9 cellular contexts compared by ENCODE assay signal in the genomic region with DNA sequence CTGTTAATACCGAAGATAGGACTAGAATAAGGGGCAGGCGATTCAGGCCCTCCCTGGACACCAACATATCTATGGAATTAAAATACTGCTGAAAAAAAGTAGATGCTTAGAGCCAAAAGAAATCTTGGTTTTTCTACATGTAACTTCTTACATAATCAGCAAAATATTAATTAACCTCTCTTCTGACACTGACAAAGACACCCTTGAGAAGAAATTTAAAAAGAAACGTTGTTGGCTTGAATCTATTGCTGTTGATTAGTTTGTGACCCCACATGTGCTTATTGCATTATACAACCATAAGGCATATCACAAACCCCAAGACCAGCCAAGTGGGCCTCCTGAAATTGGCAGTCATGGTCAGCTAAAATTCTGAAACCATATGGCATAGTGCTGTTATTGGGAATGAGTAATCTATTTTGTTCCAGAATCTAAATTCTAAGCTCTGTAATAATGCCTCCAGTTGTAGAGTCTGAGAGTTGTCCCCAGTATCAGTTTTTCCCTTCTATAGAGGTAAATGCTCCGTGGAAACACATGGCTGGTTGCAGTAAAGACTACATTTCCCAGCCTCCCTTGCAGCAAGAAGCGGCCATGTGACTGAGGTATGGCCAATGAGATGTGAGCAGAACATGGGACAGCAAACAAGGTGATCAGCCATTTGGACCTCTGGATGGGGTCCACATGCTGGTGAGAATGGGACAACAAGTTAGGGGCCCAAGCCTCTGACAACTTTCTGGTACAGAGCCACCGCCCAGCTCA. TPM values are rescaled to one million over a fixed set of nuclear protein-coding genes. Genes with fewer than 3 reads are reported as not detected.
DNase-seq lines count a peak whose midpoint lies in the region; ATAC-seq and TF ChIP-seq lines count a peak whose summit lies in the region.
"Had no signal": no experiment of that assay in that cellular context is flagged by ENCODE, and none has a peak within 500 bp of the region (broad histone marks: within the 10 kb centered on the region; RNA-seq: fewer than 3 reads in every experiment).

No MANE protein-coding gene starts in this region.

- in situ Hi-C loops in GM13977 (cut with MboI; ENCODE audit: low pct_unique_long_range_greater_than_20kb, low sequenced_read_pairs, unreplicated experiment) = no loop called here

- TF ChIP-seq POLR2A in Peyer's patch (IDR thresholded peaks at IDR 0.05) = no peak

- H3K27me3 ChIP-seq in A673 (replicated peaks; ENCODE audit: insufficient read depth, low read depth, low read length, poor library complexity) (no peaks in the 10 kb centered on the region), GM23338 (ENCODE audit: insufficient read depth) (no peaks in the 10 kb centered on the region), Peyer's patch (no peaks in the 10 kb centered on the region), neural progenitor cell (no peaks in the 10 kb centered on the region)
- H3K27me3 ChIP-seq: ovary had no signal

- H3K9me2 ChIP-seq in GM23338 (ENCODE audit: insufficient read depth) = 0 out of 2 replicates have a peak, but pooled peaks cover 9% of the 10 kb centered on the region

- no peaks in the 10 kb centered on the region for H4K20me1 ChIP-seq in GM23338 (replicated peaks; ENCODE audit: insufficient read depth)
- no peaks in the 10 kb centered on the region for H4K20me1 ChIP-seq in neural progenitor cell (ENCODE audit: low read depth)

- H3K9me3 Mint-ChIP-seq in GM23338 (peaks cover 2% of the 10 kb centered on the region; the same call in 1 of the 3 replicates), neural progenitor cell (peaks cover 2% of the 10 kb centered on the region)
- no peaks in the 10 kb centered on the region for H3K9me3 Mint-ChIP-seq in central memory CD8-positive, alpha-beta T cell

- H3K4me3 ChIP-seq in A673 (ENCODE audit: low read depth, low read length, poor library complexity, severe bottlenecking) (no peak overlapping the region), GM23338 (no peak overlapping the region), Peyer's patch (no peak overlapping the region), neural progenitor cell (no peak overlapping the region)
- H3K4me3 ChIP-seq: ovary had no signal

- H3K27ac Mint-ChIP-seq in GM23338 (no peak overlapping the region), neural progenitor cell (no peak overlapping the region)
- H3K27ac Mint-ChIP-seq in central memory CD8-positive, alpha-beta T cell (ENCODE audit: low read depth) = no peak overlapping the region

- H3K9me3 ChIP-seq in A673 (ENCODE audit: low read depth, low read length, poor library complexity, severe bottlenecking) (no peaks in the 10 kb centered on the region), Peyer's patch (no peaks in the 10 kb centered on the region), neural progenitor cell (ENCODE audit: low read depth) (no peaks in the 10 kb centered on the region)
- H3K9me3 ChIP-seq: ovary had no signal

- DNase-seq in A673 (ENCODE audit: low spot score) (peak; percentile 71), GM23338 (ENCODE audit: low spot score) (peak; percentile 69), Peyer's patch (peak in 2 of 3 donors; percentile 31 to 60), neural progenitor cell (ENCODE audit: low spot score) (peak; percentile 31), GM13977 (ENCODE audit: low spot score) (no peak)
- no peak for DNase-seq in central memory CD8-positive, alpha-beta T cell (ENCODE audit: low spot score in 2 of 2)

- H3K4me2 ChIP-seq in GM23338 (no peak overlapping the region), neural progenitor cell (no peak overlapping the region)

- intact Hi-C loops in A673 (cut with micrococcal nuclease; ENCODE audit: unreplicated experiment) = no loop called here

- peaks cover 2% of the 10 kb centered on the region for H3K27me3 Mint-ChIP-seq in GM23338 (ENCODE audit: insufficient read depth, low read depth, poor library complexity)
- peaks cover 2% of the 10 kb centered on the region for H3K27me3 Mint-ChIP-seq in central memory CD8-positive, alpha-beta T cell
- peaks cover 10% of the 10 kb centered on the region for H3K27me3 Mint-ChIP-seq in neural progenitor cell (ENCODE audit: insufficient read depth, low read depth)

- ATAC-seq in GM23338 (peak; percentile 75), GM19023 (IDR thresholded peaks at IDR 0.05; ENCODE audit: unreplicated experiment) (no peak), HG02588 (IDR thresholded peaks at IDR 0.05; ENCODE audit: unreplicated experiment) (no peak)
- peak; percentile 28 for ATAC-seq in central memory CD8-positive, alpha-beta T cell (replicated peaks; ENCODE audit: extremely low read depth, poor library complexity, severe bottlenecking)

- H3K27ac ChIP-seq in A673 (ENCODE audit: low read depth, low read length, poor library complexity, severe bottlenecking) (no peak overlapping the region), GM23338 (ENCODE audit: low read depth) (no peak overlapping the region), Peyer's patch (no peak overlapping the region), neural progenitor cell (no peak overlapping the region)
- H3K27ac ChIP-seq: ovary had no signal

- POLR2A ChIA-PET in A673 (lab: Charles Lee; ENCODE audit: low non-redundant PET) = no interaction called here

- TF ChIP-seq CTCF in A673 (conservative IDR thresholded peaks at IDR 0.05; ENCODE audit: low read depth, low read length) (no peak), GM23338 (conservative IDR thresholded peaks at IDR 0.05; ENCODE audit: low read depth in 2 of 2) (no peak), Peyer's patch (IDR thresholded peaks at IDR 0.05) (no peak), neural progenitor cell (IDR thresholded peaks at IDR 0.05) (no peak), GM13977 (IDR thresholded peaks at IDR 0.05; ENCODE audit: extremely low read depth, insufficient read depth, missing control alignments) (no peak)

- CTCF ChIA-PET in A673 (lab: Charles Lee) = no interaction called here

- no peak overlapping the region for H3K4me3 Mint-ChIP-seq in GM23338
- no peak overlapping the region for H3K4me3 Mint-ChIP-seq in central memory CD8-positive, alpha-beta T cell
- H3K4me3 Mint-ChIP-seq in neural progenitor cell = no peak overlapping the region

- H3K36me3 Mint-ChIP-seq in GM23338 (ENCODE audit: low read depth) = no peaks in the 10 kb centered on the region
- no peaks in the 10 kb centered on the region for H3K36me3 Mint-ChIP-seq in central memory CD8-positive, alpha-beta T cell (ENCODE audit: insufficient read depth)
- H3K36me3 Mint-ChIP-seq in neural progenitor cell = no peaks in the 10 kb centered on the region

- BruUV-seq in A673 (replicated peaks; lab: Mats Ljungman, UMichigan) = no TSS peak

- H3F3A ChIP-seq in GM23338 (replicated peaks; ENCODE audit: low read depth) = no peaks in the 10 kb centered on the region
- no peaks in the 10 kb centered on the region for H3F3A ChIP-seq in neural progenitor cell (ENCODE audit: low read depth)

- peak overlapping the region; percentile 25 for H2AFZ ChIP-seq in GM23338
- peak overlapping the region; percentile 61 for H2AFZ ChIP-seq in neural progenitor cell (replicated peaks)

- H3K4me1 Mint-ChIP-seq in GM23338 = no peaks in the 10 kb centered on the region
- no peaks in the 10 kb centered on the region for H3K4me1 Mint-ChIP-seq in central memory CD8-positive, alpha-beta T cell
- no peaks in the 10 kb centered on the region for H3K4me1 Mint-ChIP-seq in neural progenitor cell

- H3K36me3 ChIP-seq in A673 (ENCODE audit: insufficient read depth, low read length, poor library complexity, severe bottlenecking) (no peaks in the 10 kb centered on the region), GM23338 (ENCODE audit: insufficient read depth) (no peaks in the 10 kb centered on the region), Peyer's patch (no peaks in the 10 kb centered on the region), neural progenitor cell (no peaks in the 10 kb centered on the region)
- H3K36me3 ChIP-seq: ovary had no signal

- no peak overlapping the region for H3K9ac ChIP-seq in neural progenitor cell

- H3K4me1 ChIP-seq in A673 (ENCODE audit: insufficient read depth, low read length, poor library complexity, severe bottlenecking) (peaks cover 9% of the 10 kb centered on the region), GM23338 (ENCODE audit: insufficient read depth) (no peaks in the 10 kb centered on the region), Peyer's patch (peaks cover 0 to 13% (median 0%) of the 10 kb centered on the region in 4 donors), neural progenitor cell (no peaks in the 10 kb centered on the region)

- H3K79me2 ChIP-seq in GM23338 (replicated peaks; ENCODE audit: insufficient read depth) = no peaks in the 10 kb centered on the region
- no peaks in the 10 kb centered on the region for H3K79me2 ChIP-seq in neural progenitor cell (ENCODE audit: low read depth)

TF ChIP-seq in GM23338, 12 proteins besides CTCF, POLR2A, EP300 and RAD21:
- TF ChIP-seq, protein P1, sequence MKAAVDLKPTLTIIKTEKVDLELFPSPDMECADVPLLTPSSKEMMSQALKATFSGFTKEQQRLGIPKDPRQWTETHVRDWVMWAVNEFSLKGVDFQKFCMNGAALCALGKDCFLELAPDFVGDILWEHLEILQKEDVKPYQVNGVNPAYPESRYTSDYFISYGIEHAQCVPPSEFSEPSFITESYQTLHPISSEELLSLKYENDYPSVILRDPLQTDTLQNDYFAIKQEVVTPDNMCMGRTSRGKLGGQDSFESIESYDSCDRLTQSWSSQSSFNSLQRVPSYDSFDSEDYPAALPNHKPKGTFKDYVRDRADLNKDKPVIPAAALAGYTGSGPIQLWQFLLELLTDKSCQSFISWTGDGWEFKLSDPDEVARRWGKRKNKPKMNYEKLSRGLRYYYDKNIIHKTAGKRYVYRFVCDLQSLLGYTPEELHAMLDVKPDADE (IDR thresholded peaks at IDR 0.05) = peak; percentile 72
- TF ChIP-seq STAT1 (IDR thresholded peaks at IDR 0.05; ENCODE audit: unreplicated experiment) = no peak

RNA-seq across cellular contexts. Expression of gene PTPN1, which starts 42.4 kb away (rescaled TPM):
- total RNA-seq in A673 (2021) (47.4 and 47.8 TPM in 2 replicates), Peyer's patch (10 to 100 TPM; 13.8 to 40.4 (median 22.0) TPM), neural progenitor cell (ENCODE audit: low replicate concordance) (35.3 and 38.1 TPM in 2 replicates)
- 26.2 and 26.4 TPM in 2 replicates for total RNA-seq in GM23338 (2014; rRNA removed; shearing (Covaris generic))
- 16.9 and 18.9 TPM in 2 replicates for polyA plus RNA-seq in GM23338 (2016; fragmentation: Nextera tagmentation; extraction: Ambion mirVana)

Comparison
In these comparisons a context has a peak if more than half of its experiments do, and no peak if none do; other contexts are left out.
1. DNase-seq: peak in A673 (single experiment), GM23338 (single experiment), Peyer's patch (2 of 3) and neural progenitor cell (single experiment); none in central memory CD8-positive, alpha-beta T cell (0 of 2) and GM13977 (single experiment).
2. ATAC-seq: peak in GM23338 (single experiment) and central memory CD8-positive, alpha-beta T cell (single experiment); none in GM19023 (single experiment) and HG02588 (single experiment).